ENCODE assay signal across 2 cellular contexts in the genomic region with DNA sequence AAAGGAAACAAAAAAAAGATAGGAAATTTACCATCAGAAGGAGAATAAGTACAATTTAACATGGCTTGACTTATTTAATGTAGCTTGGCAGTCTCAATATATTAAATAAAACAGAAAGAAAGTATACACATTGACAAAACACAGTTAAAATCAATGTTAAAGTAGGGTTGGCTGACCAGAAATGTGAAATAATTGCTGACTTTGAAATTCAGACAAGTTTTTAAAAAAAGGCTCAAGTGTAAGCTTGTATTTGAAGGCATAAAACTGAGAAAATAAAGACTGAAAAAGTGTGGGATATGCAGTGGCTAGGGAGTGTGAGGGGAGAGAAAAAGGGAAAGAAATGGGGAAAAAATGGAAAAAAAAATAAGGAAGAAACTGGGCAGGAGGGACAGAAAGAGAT.
TF ChIP-seq lines count a peak whose summit lies in the region.

No MANE protein-coding gene starts in this region.

TF ChIP-seq in A549, 52 proteins besides CTCF, POLR2A, EP300 and RAD21:
- TF ChIP-seq MAFK (IDR thresholded peaks at IDR 0.05; ENCODE audit: partially characterized antibody) (peak; percentile 40), HDAC2 (IDR thresholded peaks at IDR 0.05) (no peak)

TF ChIP-seq in K562, 482 proteins besides CTCF, POLR2A, EP300 and RAD21:
- TF ChIP-seq RFX5 (IDR thresholded peaks at IDR 0.05; ENCODE audit: low read depth, low read length) (no peak), ZNF316 (IDR thresholded peaks at IDR 0.05) (peak; percentile 45), C11orf30 (IDR thresholded peaks at IDR 0.05; ENCODE audit: low read depth) (peak; percentile 24; the same call in 1 of the 2 replicates)
